In genomic region chr1:50981741-50982140, GRCh38 we compare ENCODE assay signal across 14 cellular contexts. TPM values are rescaled to one million over a fixed set of nuclear protein-coding genes. Genes with fewer than 3 reads are reported as not detected.
DNase-seq lines count a peak whose midpoint lies in the region; ATAC-seq and TF ChIP-seq lines count a peak whose summit lies in the region.
"Had no signal": no experiment of that assay in that cellular context is flagged by ENCODE, and none has a peak within 500 bp of the region (broad histone marks: within the 10 kb centered on the region; RNA-seq: fewer than 3 reads in every experiment).

No MANE protein-coding gene starts in this region.

- no peak for ATAC-seq in thoracic aorta (ENCODE audit: insufficient number of reproducible peaks, low FRiP score, low read depth)
- no peak for ATAC-seq in HG03460 (IDR thresholded peaks at IDR 0.05; ENCODE audit: unreplicated experiment)
- ATAC-seq: activated T-cell treated with anti-CD3 and anti-CD28 coated beads, Interleukin-2, amount 50 U/mL, for 4 hours; mucosa of descending colon had no signal

- H3K4me3 ChIP-seq in breast epithelium (peak overlapping the region in 2 of 3 donors; percentile 1 to 6), ascending aorta (peak overlapping the region; percentile 34 to 47), thoracic aorta (peak overlapping the region; percentile 49)
- no peak overlapping the region for H3K4me3 ChIP-seq in effector memory CD4-positive, alpha-beta T cell (ENCODE audit: insufficient read depth, low read depth, low read length, poor library complexity, severe bottlenecking)
- H3K4me3 ChIP-seq: colonic mucosa, mucosa of descending colon had no signal

- no TSS peak for BruUV-seq in MCF 10A (replicated peaks; lab: Mats Ljungman, UMichigan)

- no peaks in the 10 kb centered on the region for H3K27me3 Mint-ChIP-seq in MCF 10A (ENCODE audit: insufficient read depth, unreplicated experiment)

- H3K4me1 Mint-ChIP-seq in MCF 10A (ENCODE audit: insufficient read depth, unreplicated experiment) = no peaks in the 10 kb centered on the region

- intact Hi-C loops in breast epithelium (cut with DNase I; ENCODE audit: low total_unique reads) = no loop called here
- intact Hi-C loops in MCF 10A (cut with micrococcal nuclease) = no loop called here
- intact Hi-C loops in ascending aorta (cut with DNase I) = loop anchor here (10.0 kb wide), 1 partner anchor 533 kb away; the partner anchor contains the start of gene EPS15

- H3K27ac ChIP-seq in breast epithelium (peak overlapping the region; percentile 2 to 26), ascending aorta (peak overlapping the region; percentile 15 to 92), thoracic aorta (peak overlapping the region; percentile 24 to 97)
- H3K27ac ChIP-seq in effector memory CD4-positive, alpha-beta T cell (ENCODE audit: insufficient read depth, low read length, poor library complexity, severe bottlenecking) = no peak overlapping the region
- H3K27ac ChIP-seq: colonic mucosa had no signal

- POLR2A ChIA-PET in MCF 10A (lab: Yijun Ruan, JAX) = interaction anchor here (1.2 to 7.2 kb wide), 3 partner anchors 8 to 21 kb away, joined by 3 to 115 read pairs (median 6); partner anchors contain the start of gene CDKN2C

- H3K36me3 ChIP-seq in breast epithelium = no peaks in the 10 kb centered on the region
- no peaks in the 10 kb centered on the region for H3K36me3 ChIP-seq in ascending aorta
- H3K36me3 ChIP-seq in thoracic aorta = no peaks in the 10 kb centered on the region
- H3K36me3 ChIP-seq in effector memory CD4-positive, alpha-beta T cell (ENCODE audit: control insufficient read depth, insufficient read depth, low read length) = no peaks in the 10 kb centered on the region
- H3K36me3 ChIP-seq: colonic mucosa had no signal

- H3K9me3 ChIP-seq in breast epithelium (no peaks in the 10 kb centered on the region), ascending aorta (no peaks in the 10 kb centered on the region), thoracic aorta (no peaks in the 10 kb centered on the region)
- H3K9me3 ChIP-seq in effector memory CD4-positive, alpha-beta T cell (ENCODE audit: control insufficient read depth, low read length) = no peaks in the 10 kb centered on the region
- H3K9me3 ChIP-seq: colonic mucosa, mucosa of descending colon had no signal

- H3K4me1 ChIP-seq in breast epithelium = no peaks in the 10 kb centered on the region
- no peaks in the 10 kb centered on the region for H3K4me1 ChIP-seq in ascending aorta
- H3K4me1 ChIP-seq in thoracic aorta (ENCODE audit: control insufficient read depth in 1 of 2, low read depth in 2 of 2) = peaks cover 0 to 6% of the 10 kb centered on the region in 2 donors
- peaks cover 14% of the 10 kb centered on the region for H3K4me1 ChIP-seq in effector memory CD4-positive, alpha-beta T cell (ENCODE audit: control insufficient read depth, insufficient read depth, low read length, poor library complexity, severe bottlenecking)
- H3K4me1 ChIP-seq: colonic mucosa had no signal

- DNase-seq in breast epithelium (ENCODE audit: low spot score in 2 of 2) = no peak
- DNase-seq in MCF 10A (ENCODE audit: unreplicated experiment) = no peak
- DNase-seq in NCI-H345 (lab: John Stamatoyannopoulos, UW) = peak; percentile 53
- no peak for DNase-seq in ascending aorta (ENCODE audit: low spot score in 2 of 2)
- no peak for DNase-seq in thoracic aorta (ENCODE audit: low spot score)
- no peak for DNase-seq in epidermal melanocyte (ENCODE audit: insufficient read length, low spot score)
- DNase-seq in effector memory CD4-positive, alpha-beta T cell = no peak
- DNase-seq: activated T-cell treated with anti-CD3 and anti-CD28 coated beads, Interleukin-2, amount 50 U/mL, for 4 hours; AML-193; colonic mucosa; mucosa of descending colon; NCI-H226; stimulated activated CD4-positive, alpha-beta T cell treated with anti-CD3 and anti-CD28 coated beads, Interleukin-12 subunit alpha, Interleukin-12 subunit beta, amount 100 ng/mL, for 4 hours had no signal

- no peak overlapping the region for H3K4me3 Mint-ChIP-seq in MCF 10A (ENCODE audit: unreplicated experiment)
- H3K4me3 Mint-ChIP-seq: activated T-cell treated with anti-CD3 and anti-CD28 coated beads, Interleukin-2, amount 50 U/mL, for 4 hours had no signal

- TF ChIP-seq CTCF in breast epithelium (IDR thresholded peaks at IDR 0.05) (no peak), MCF 10A (IDR thresholded peaks at IDR 0.05; ENCODE audit: unreplicated experiment) (no peak), ascending aorta (IDR thresholded peaks at IDR 0.05) (no peak), thoracic aorta (IDR thresholded peaks at IDR 0.05) (no peak)

- no peaks in the 10 kb centered on the region for H3K36me3 Mint-ChIP-seq in MCF 10A (ENCODE audit: insufficient read depth, unreplicated experiment)

- no peaks in the 10 kb centered on the region for H3K27me3 ChIP-seq in breast epithelium
- no peaks in the 10 kb centered on the region for H3K27me3 ChIP-seq in ascending aorta
- H3K27me3 ChIP-seq in thoracic aorta (replicated peaks; ENCODE audit: insufficient read depth) = no peaks in the 10 kb centered on the region
- H3K27me3 ChIP-seq in effector memory CD4-positive, alpha-beta T cell (replicated peaks; ENCODE audit: control insufficient read depth, insufficient read depth, low read length, poor library complexity, severe bottlenecking) = peaks cover 10% of the 10 kb centered on the region
- H3K27me3 ChIP-seq: colonic mucosa had no signal

- no peak overlapping the region for H3K27ac Mint-ChIP-seq in MCF 10A (ENCODE audit: low read depth, unreplicated experiment)

- CTCF ChIA-PET in MCF 10A (lab: Yijun Ruan, JAX) = interaction anchor here (0.9 kb wide), 1 partner anchor 11 kb away, joined by 3 read pairs; no protein-coding TSS in a partner anchor

- H3K9me3 Mint-ChIP-seq in MCF 10A (ENCODE audit: unreplicated experiment) = no peaks in the 10 kb centered on the region
- H3K9me3 Mint-ChIP-seq: activated T-cell treated with anti-CD3 and anti-CD28 coated beads, Interleukin-2, amount 50 U/mL, for 4 hours had no signal

- no peak for TF ChIP-seq POLR2A in breast epithelium (IDR thresholded peaks at IDR 0.05)

RNA-seq across cellular contexts. Expression of gene CDKN2C, which starts 11.7 kb away (rescaled TPM):
- total RNA-seq in breast epithelium (10 to 100 TPM; 27.1 to 40.0 (median 31.1) TPM), MCF 10A (2022) (2.7 and 2.8 TPM in 2 replicates), ascending aorta (2.4 TPM), thoracic aorta (10 to 100 TPM; 10.3 to 12.6 TPM)

RNA-seq across cellular contexts. Expression of gene FAF1, which starts 21.7 kb away (rescaled TPM):
- total RNA-seq in breast epithelium (10 to 100 TPM; 34.9 to 58.2 (median 42.0) TPM), MCF 10A (2022) (74.4 and 93.2 TPM in 2 replicates), ascending aorta (16.4 TPM), thoracic aorta (10 to 100 TPM; 25.5 to 68.6 TPM)
